ENCODE assay signal across 1 cellular context in genomic region chr17:42275527-42276358, GRCh38.
TF ChIP-seq lines count a peak whose summit lies in the region.

No MANE protein-coding gene starts in this region.

TF ChIP-seq in GM12878, 131 proteins besides CTCF, POLR2A, EP300 and RAD21 (continued from another document):
- TF ChIP-seq, protein P1, sequence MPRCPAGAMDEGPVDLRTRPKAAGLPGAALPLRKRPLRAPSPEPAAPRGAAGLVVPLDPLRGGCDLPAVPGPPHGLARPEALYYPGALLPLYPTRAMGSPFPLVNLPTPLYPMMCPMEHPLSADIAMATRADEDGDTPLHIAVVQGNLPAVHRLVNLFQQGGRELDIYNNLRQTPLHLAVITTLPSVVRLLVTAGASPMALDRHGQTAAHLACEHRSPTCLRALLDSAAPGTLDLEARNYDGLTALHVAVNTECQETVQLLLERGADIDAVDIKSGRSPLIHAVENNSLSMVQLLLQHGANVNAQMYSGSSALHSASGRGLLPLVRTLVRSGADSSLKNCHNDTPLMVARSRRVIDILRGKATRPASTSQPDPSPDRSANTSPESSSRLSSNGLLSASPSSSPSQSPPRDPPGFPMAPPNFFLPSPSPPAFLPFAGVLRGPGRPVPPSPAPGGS (IDR thresholded peaks at IDR 0.05; ENCODE audit: borderline replicate concordance, insufficient read depth, low read depth, low read length, poor library complexity, severe bottlenecking): peak; percentile 23
- TF ChIP-seq, protein P2, sequence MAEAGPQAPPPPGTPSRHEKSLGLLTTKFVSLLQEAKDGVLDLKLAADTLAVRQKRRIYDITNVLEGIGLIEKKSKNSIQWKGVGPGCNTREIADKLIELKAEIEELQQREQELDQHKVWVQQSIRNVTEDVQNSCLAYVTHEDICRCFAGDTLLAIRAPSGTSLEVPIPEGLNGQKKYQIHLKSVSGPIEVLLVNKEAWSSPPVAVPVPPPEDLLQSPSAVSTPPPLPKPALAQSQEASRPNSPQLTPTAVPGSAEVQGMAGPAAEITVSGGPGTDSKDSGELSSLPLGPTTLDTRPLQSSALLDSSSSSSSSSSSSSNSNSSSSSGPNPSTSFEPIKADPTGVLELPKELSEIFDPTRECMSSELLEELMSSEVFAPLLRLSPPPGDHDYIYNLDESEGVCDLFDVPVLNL (IDR thresholded peaks at IDR 0.05; ENCODE audit: low read depth, low read length): no peak
- TF ChIP-seq, protein P3, sequence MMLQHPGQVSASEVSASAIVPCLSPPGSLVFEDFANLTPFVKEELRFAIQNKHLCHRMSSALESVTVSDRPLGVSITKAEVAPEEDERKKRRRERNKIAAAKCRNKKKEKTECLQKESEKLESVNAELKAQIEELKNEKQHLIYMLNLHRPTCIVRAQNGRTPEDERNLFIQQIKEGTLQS (IDR thresholded peaks at IDR 0.05; ENCODE audit: borderline replicate concordance, extremely low read depth, low read depth, low read length): no peak
- TF ChIP-seq MTA3 (IDR thresholded peaks at IDR 0.05; ENCODE audit: borderline replicate concordance, low read length) (0 out of 2 replicates have a peak, but pooled peaks have one; percentile 27), BACH1 (IDR thresholded peaks at IDR 0.05; ENCODE audit: borderline replicate concordance) (no peak; the same call in 1 of the 2 replicates), PML (IDR thresholded peaks at IDR 0.05; ENCODE audit: low read length) (no peak), FOXK2 (IDR thresholded peaks at IDR 0.05) (no peak), WRNIP1 (IDR thresholded peaks at IDR 0.05; ENCODE audit: borderline replicate concordance, low read depth, low read length) (no peak), MYC (IDR thresholded peaks at IDR 0.05; ENCODE audit: insufficient read depth, insufficient read length, insufficient replicate concordance, low read length, severe bottlenecking) (no peak), KAT2A (conservative IDR thresholded peaks at IDR 0.05; ENCODE audit: control insufficient read depth, low read depth, low read length) (no peak), SMARCA5 (IDR thresholded peaks at IDR 0.05) (0 out of 2 replicates have a peak, but pooled peaks have one; percentile 64), HSF1 (IDR thresholded peaks at IDR 0.05; ENCODE audit: low read depth, low read length) (no peak), SREBF1 (IDR thresholded peaks at IDR 0.05; ENCODE audit: low read length) (no peak), CEBPZ (IDR thresholded peaks at IDR 0.05; ENCODE audit: low read depth, low read length) (no peak), YY1 (IDR thresholded peaks at IDR 0.05; ENCODE audit: low read depth, low read length) (peak; percentile 86; the same call in 1 of the 2 replicates), ZNF207 (IDR thresholded peaks at IDR 0.05; ENCODE audit: borderline replicate concordance) (no peak), RUNX3 (IDR thresholded peaks at IDR 0.05; ENCODE audit: low read length) (no peak), RELA (IDR thresholded peaks at IDR 0.05; ENCODE audit: borderline replicate concordance, partially characterized antibody) (peak; percentile 6), CREB1 (IDR thresholded peaks at IDR 0.05; ENCODE audit: low read depth) (0 out of 2 replicates have a peak, but pooled peaks have one; percentile 7), SIN3A (IDR thresholded peaks at IDR 0.05; ENCODE audit: low read depth, low read length) (peak; percentile 10; the same call in 1 of the 2 replicates), HCFC1 (IDR thresholded peaks at IDR 0.05; ENCODE audit: low read length) (0 out of 2 replicates have a peak, but pooled peaks have one; percentile 4), NR2F1 (conservative IDR thresholded peaks at IDR 0.05) (0 out of 2 replicates have a peak, but pooled peaks have one; percentile 35), IKZF1 (conservative IDR thresholded peaks at IDR 0.05) (peak; percentile 60), POLR2AphosphoS5 (IDR thresholded peaks at IDR 0.05; ENCODE audit: low read length) (no peak), TBL1XR1 (IDR thresholded peaks at IDR 0.05; ENCODE audit: low read depth, low read length) (no peak), MLLT1 (IDR thresholded peaks at IDR 0.05) (no peak; the same call in 1 of the 2 replicates), NFYA (IDR thresholded peaks at IDR 0.05; ENCODE audit: borderline replicate concordance, low read depth, low read length) (no peak)
- TF ChIP-seq, protein P4, sequence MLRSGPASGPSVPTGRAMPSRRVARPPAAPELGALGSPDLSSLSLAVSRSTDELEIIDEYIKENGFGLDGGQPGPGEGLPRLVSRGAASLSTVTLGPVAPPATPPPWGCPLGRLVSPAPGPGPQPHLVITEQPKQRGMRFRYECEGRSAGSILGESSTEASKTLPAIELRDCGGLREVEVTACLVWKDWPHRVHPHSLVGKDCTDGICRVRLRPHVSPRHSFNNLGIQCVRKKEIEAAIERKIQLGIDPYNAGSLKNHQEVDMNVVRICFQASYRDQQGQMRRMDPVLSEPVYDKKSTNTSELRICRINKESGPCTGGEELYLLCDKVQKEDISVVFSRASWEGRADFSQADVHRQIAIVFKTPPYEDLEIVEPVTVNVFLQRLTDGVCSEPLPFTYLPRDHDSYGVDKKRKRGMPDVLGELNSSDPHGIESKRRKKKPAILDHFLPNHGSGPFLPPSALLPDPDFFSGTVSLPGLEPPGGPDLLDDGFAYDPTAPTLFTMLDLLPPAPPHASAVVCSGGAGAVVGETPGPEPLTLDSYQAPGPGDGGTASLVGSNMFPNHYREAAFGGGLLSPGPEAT (IDR thresholded peaks at IDR 0.05; ENCODE audit: low read depth): no peak
- TF ChIP-seq, protein P5, sequence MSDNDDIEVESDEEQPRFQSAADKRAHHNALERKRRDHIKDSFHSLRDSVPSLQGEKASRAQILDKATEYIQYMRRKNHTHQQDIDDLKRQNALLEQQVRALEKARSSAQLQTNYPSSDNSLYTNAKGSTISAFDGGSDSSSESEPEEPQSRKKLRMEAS (IDR thresholded peaks at IDR 0.05; ENCODE audit: low read depth, low read length): no peak
- TF ChIP-seq, protein P6, sequence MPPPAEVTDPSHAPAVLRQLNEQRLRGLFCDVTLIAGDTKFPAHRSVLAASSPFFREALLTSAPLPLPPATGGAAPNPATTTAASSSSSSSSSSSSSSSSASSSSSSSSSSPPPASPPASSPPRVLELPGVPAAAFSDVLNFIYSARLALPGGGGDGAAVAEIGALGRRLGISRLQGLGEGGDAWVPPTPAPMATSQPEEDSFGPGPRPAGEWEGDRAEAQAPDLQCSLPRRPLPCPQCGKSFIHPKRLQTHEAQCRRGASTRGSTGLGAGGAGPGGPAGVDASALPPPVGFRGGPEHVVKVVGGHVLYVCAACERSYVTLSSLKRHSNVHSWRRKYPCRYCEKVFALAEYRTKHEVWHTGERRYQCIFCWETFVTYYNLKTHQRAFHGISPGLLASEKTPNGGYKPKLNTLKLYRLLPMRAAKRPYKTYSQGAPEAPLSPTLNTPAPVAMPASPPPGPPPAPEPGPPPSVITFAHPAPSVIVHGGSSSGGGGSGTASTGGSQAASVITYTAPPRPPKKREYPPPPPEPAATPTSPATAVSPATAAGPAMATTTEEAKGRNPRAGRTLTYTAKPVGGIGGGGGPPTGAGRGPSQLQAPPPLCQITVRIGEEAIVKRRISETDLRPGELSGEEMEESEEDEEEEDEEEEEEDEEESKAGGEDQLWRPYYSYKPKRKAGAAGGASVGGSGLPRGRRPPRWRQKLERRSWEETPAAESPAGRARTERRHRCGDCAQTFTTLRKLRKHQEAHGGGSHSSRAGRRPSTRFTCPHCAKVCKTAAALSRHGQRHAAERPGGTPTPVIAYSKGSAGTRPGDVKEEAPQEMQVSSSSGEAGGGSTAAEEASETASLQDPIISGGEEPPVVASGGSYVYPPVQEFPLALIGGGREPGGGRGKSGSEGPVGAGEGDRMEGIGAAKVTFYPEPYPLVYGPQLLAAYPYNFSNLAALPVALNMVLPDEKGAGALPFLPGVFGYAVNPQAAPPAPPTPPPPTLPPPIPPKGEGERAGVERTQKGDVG (CRISPR knock-in tag; IDR thresholded peaks at IDR 0.05): no peak
- TF ChIP-seq, protein P7, sequence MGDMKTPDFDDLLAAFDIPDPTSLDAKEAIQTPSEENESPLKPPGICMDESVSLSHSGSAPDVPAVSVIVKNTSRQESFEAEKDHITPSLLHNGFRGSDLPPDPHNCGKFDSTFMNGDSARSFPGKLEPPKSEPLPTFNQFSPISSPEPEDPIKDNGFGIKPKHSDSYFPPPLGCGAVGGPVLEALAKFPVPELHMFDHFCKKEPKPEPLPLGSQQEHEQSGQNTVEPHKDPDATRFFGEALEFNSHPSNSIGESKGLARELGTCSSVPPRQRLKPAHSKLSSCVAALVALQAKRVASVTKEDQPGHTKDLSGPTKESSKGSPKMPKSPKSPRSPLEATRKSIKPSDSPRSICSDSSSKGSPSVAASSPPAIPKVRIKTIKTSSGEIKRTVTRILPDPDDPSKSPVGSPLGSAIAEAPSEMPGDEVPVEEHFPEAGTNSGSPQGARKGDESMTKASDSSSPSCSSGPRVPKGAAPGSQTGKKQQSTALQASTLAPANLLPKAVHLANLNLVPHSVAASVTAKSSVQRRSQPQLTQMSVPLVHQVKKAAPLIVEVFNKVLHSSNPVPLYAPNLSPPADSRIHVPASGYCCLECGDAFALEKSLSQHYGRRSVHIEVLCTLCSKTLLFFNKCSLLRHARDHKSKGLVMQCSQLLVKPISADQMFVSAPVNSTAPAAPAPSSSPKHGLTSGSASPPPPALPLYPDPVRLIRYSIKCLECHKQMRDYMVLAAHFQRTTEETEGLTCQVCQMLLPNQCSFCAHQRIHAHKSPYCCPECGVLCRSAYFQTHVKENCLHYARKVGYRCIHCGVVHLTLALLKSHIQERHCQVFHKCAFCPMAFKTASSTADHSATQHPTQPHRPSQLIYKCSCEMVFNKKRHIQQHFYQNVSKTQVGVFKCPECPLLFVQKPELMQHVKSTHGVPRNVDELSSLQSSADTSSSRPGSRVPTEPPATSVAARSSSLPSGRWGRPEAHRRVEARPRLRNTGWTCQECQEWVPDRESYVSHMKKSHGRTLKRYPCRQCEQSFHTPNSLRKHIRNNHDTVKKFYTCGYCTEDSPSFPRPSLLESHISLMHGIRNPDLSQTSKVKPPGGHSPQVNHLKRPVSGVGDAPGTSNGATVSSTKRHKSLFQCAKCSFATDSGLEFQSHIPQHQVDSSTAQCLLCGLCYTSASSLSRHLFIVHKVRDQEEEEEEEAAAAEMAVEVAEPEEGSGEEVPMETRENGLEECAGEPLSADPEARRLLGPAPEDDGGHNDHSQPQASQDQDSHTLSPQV (IDR thresholded peaks at IDR 0.05): no peak
- TF ChIP-seq, protein P8, sequence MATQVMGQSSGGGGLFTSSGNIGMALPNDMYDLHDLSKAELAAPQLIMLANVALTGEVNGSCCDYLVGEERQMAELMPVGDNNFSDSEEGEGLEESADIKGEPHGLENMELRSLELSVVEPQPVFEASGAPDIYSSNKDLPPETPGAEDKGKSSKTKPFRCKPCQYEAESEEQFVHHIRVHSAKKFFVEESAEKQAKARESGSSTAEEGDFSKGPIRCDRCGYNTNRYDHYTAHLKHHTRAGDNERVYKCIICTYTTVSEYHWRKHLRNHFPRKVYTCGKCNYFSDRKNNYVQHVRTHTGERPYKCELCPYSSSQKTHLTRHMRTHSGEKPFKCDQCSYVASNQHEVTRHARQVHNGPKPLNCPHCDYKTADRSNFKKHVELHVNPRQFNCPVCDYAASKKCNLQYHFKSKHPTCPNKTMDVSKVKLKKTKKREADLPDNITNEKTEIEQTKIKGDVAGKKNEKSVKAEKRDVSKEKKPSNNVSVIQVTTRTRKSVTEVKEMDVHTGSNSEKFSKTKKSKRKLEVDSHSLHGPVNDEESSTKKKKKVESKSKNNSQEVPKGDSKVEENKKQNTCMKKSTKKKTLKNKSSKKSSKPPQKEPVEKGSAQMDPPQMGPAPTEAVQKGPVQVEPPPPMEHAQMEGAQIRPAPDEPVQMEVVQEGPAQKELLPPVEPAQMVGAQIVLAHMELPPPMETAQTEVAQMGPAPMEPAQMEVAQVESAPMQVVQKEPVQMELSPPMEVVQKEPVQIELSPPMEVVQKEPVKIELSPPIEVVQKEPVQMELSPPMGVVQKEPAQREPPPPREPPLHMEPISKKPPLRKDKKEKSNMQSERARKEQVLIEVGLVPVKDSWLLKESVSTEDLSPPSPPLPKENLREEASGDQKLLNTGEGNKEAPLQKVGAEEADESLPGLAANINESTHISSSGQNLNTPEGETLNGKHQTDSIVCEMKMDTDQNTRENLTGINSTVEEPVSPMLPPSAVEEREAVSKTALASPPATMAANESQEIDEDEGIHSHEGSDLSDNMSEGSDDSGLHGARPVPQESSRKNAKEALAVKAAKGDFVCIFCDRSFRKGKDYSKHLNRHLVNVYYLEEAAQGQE (IDR thresholded peaks at IDR 0.05; ENCODE audit: low read depth, low read length): no peak
